Comparison of ENCODE assay signal across 29 cellular contexts in genomic region chr7:10657837-10658236, GRCh38.
"Had no signal": no experiment of that assay in that cellular context is flagged by ENCODE, and none has a peak within 500 bp of the region (broad histone marks: within the 10 kb centered on the region; RNA-seq: fewer than 3 reads in every experiment).

No MANE protein-coding gene starts in this region.

- H3K4me3 Mint-ChIP-seq: stimulated activated effector memory CD8-positive, alpha-beta T cell treated with anti-CD3 and anti-CD28 coated beads, Interleukin-12 subunit alpha, Interleukin-12 subunit beta, amount 100 ng/mL, for 72 hours; stimulated activated memory B cell treated with anti-CD40 and anti-IgM and Interleukin-4, amounts not matched to agents 10 μg/mL and 1 μg/mL and 100 μg/mL, for 72 hours; stimulated activated naive B cell treated with anti-CD40 and anti-IgM and Interleukin-4, amounts not matched to agents 10 μg/mL and 1 μg/mL and 100 μg/mL, for 72 hours; stimulated activated naive CD8-positive, alpha-beta T cell treated with anti-CD3 and anti-CD28 coated beads, Interleukin-15, amount 100 ng/mL, for 72 hours; stimulated activated naive CD8-positive, alpha-beta T cell treated with anti-CD3 and anti-CD28 coated beads, Interleukin-15, Interleukin-2, amounts not matched to agents 100 ng/mL and 50 ng/mL, for 24 hours; type B pancreatic cell had no signal

- ATAC-seq: stimulated activated effector memory CD8-positive, alpha-beta T cell treated with anti-CD3 and anti-CD28 coated beads, Interleukin-12 subunit alpha, Interleukin-12 subunit beta, amount 100 ng/mL, for 72 hours; stimulated activated memory B cell treated with anti-CD40 and anti-IgM and Interleukin-4, amounts not matched to agents 10 μg/mL and 1 μg/mL and 100 μg/mL, for 72 hours; stimulated activated naive B cell treated with anti-CD40 and anti-IgM and Interleukin-4, amounts not matched to agents 10 μg/mL and 1 μg/mL and 100 μg/mL, for 72 hours; stimulated activated naive CD8-positive, alpha-beta T cell treated with anti-CD3 and anti-CD28 coated beads, Interleukin-15, amount 100 ng/mL, for 72 hours; stimulated activated naive CD8-positive, alpha-beta T cell treated with anti-CD3 and anti-CD28 coated beads, Interleukin-15, Interleukin-2, amounts not matched to agents 100 U/mL and 50 U/mL, for 24 hours; upper lobe of right lung had no signal

- H3K4me1 Mint-ChIP-seq: stimulated activated effector memory CD8-positive, alpha-beta T cell treated with anti-CD3 and anti-CD28 coated beads, Interleukin-12 subunit alpha, Interleukin-12 subunit beta, amount 100 ng/mL, for 72 hours; stimulated activated memory B cell treated with anti-CD40 and anti-IgM and Interleukin-4, amounts not matched to agents 10 μg/mL and 1 μg/mL and 100 μg/mL, for 72 hours had no signal

- DNase-seq: stimulated activated CD4-positive, alpha-beta T cell treated with anti-CD3 and anti-CD28 coated beads, Interleukin-2, amount 100 ng/mL, for 48 hours; stimulated activated CD4-positive, alpha-beta T cell treated with anti-CD3 and anti-CD28 coated beads, Interleukin-4, amount 100 ng/mL, for 1 hour; stimulated activated CD4-positive, alpha-beta T cell treated with anti-CD3 and anti-CD28 coated beads, Interleukin-4, amount 100 ng/mL, for 24 hours; stimulated activated CD4-positive, alpha-beta T cell treated with anti-CD3 and anti-CD28 coated beads, Interleukin-4, amount 100 ng/mL, for 4 hours; stimulated activated CD8-positive, alpha-beta memory T cell treated with anti-CD3 and anti-CD28 coated beads, Interleukin-4, amount 100 ng/mL, for 48 hours; stimulated activated naive B cell treated with anti-CD40 and anti-IgM and Interleukin-4, amounts not matched to agents 10 μg/mL and 1 μg/mL and 100 μg/mL, for 72 hours; stimulated activated naive CD4-positive, alpha-beta T cell; stimulated activated naive CD4-positive, alpha-beta T cell treated with Interleukin-2 at 50 U/mL for 16 hours; stimulated activated naive CD8-positive, alpha-beta T cell treated with anti-CD3 and anti-CD28 coated beads, Interleukin-15, amount 100 ng/mL, for 72 hours; stimulated activated naive CD8-positive, alpha-beta T cell treated with anti-CD3 and anti-CD28 coated beads, Interleukin-15, Interleukin-2, amounts not matched to agents 100 U/mL and 50 U/mL, for 24 hours; stomach; substantia nigra; testis; thyroid gland; tibial artery; transverse colon; trophoblast cell; upper lobe of left lung; upper lobe of right lung; uterus had no signal

- H3K9me3 ChIP-seq: stomach, suprapubic skin, testis, thoracic aorta, thyroid gland, tibial artery, tibial nerve, transverse colon, upper lobe of left lung, upper lobe of right lung, uterus, vagina had no signal

- H3K9me3 Mint-ChIP-seq: stimulated activated effector memory CD8-positive, alpha-beta T cell treated with anti-CD3 and anti-CD28 coated beads, Interleukin-12 subunit alpha, Interleukin-12 subunit beta, amount 100 ng/mL, for 72 hours; stimulated activated memory B cell treated with anti-CD40 and anti-IgM and Interleukin-4, amounts not matched to agents 10 μg/mL and 1 μg/mL and 100 μg/mL, for 72 hours; stimulated activated naive B cell treated with anti-CD40 and anti-IgM and Interleukin-4, amounts not matched to agents 10 μg/mL and 1 μg/mL and 100 μg/mL, for 72 hours; stimulated activated naive CD8-positive, alpha-beta T cell treated with anti-CD3 and anti-CD28 coated beads, Interleukin-15, amount 100 ng/mL, for 72 hours; stimulated activated naive CD8-positive, alpha-beta T cell treated with anti-CD3 and anti-CD28 coated beads, Interleukin-15, Interleukin-2, amounts not matched to agents 100 ng/mL and 50 ng/mL, for 24 hours; type B pancreatic cell had no signal

- FAIRE-seq: urothelium cell line had no signal

- H3K27me3 ChIP-seq: stomach, suprapubic skin, testis, thyroid gland, tibial artery, tibial nerve, transverse colon, upper lobe of left lung, upper lobe of right lung, uterus, vagina had no signal

- H3K27ac Mint-ChIP-seq: stimulated activated effector memory CD8-positive, alpha-beta T cell treated with anti-CD3 and anti-CD28 coated beads, Interleukin-12 subunit alpha, Interleukin-12 subunit beta, amount 100 ng/mL, for 72 hours; stimulated activated memory B cell treated with anti-CD40 and anti-IgM and Interleukin-4, amounts not matched to agents 10 μg/mL and 1 μg/mL and 100 μg/mL, for 72 hours; stimulated activated naive B cell treated with anti-CD40 and anti-IgM and Interleukin-4, amounts not matched to agents 10 μg/mL and 1 μg/mL and 100 μg/mL, for 72 hours; stimulated activated naive CD8-positive, alpha-beta T cell treated with anti-CD3 and anti-CD28 coated beads, Interleukin-15, amount 100 ng/mL, for 72 hours; stimulated activated naive CD8-positive, alpha-beta T cell treated with anti-CD3 and anti-CD28 coated beads, Interleukin-15, Interleukin-2, amounts not matched to agents 100 ng/mL and 50 ng/mL, for 24 hours; type B pancreatic cell had no signal

- H3K27ac ChIP-seq: stomach, suprapubic skin, testis, thoracic aorta, thyroid gland, tibial artery, tibial nerve, transverse colon, upper lobe of left lung, upper lobe of right lung, uterus, vagina had no signal

- H3K36me3 ChIP-seq: stomach, suprapubic skin, thoracic aorta, thyroid gland, tibial artery, tibial nerve, transverse colon, upper lobe of left lung, upper lobe of right lung, uterus, vagina had no signal

- H3K4me1 ChIP-seq: stomach, suprapubic skin, testis, thyroid gland, tibial artery, tibial nerve, transverse colon, upper lobe of left lung, upper lobe of right lung, uterus, vagina had no signal

- H3K27me3 Mint-ChIP-seq: stimulated activated memory B cell treated with anti-CD40 and anti-IgM and Interleukin-4, amounts not matched to agents 10 μg/mL and 1 μg/mL and 100 μg/mL, for 72 hours; stimulated activated naive B cell treated with anti-CD40 and anti-IgM and Interleukin-4, amounts not matched to agents 10 μg/mL and 1 μg/mL and 100 μg/mL, for 72 hours; stimulated activated naive CD8-positive, alpha-beta T cell treated with anti-CD3 and anti-CD28 coated beads, Interleukin-15, amount 100 ng/mL, for 72 hours; stimulated activated naive CD8-positive, alpha-beta T cell treated with anti-CD3 and anti-CD28 coated beads, Interleukin-15, Interleukin-2, amounts not matched to agents 100 ng/mL and 50 ng/mL, for 24 hours; type B pancreatic cell had no signal

- H3K36me3 Mint-ChIP-seq: stimulated activated effector memory CD8-positive, alpha-beta T cell treated with anti-CD3 and anti-CD28 coated beads, Interleukin-12 subunit alpha, Interleukin-12 subunit beta, amount 100 ng/mL, for 72 hours; stimulated activated memory B cell treated with anti-CD40 and anti-IgM and Interleukin-4, amounts not matched to agents 10 μg/mL and 1 μg/mL and 100 μg/mL, for 72 hours; stimulated activated naive B cell treated with anti-CD40 and anti-IgM and Interleukin-4, amounts not matched to agents 10 μg/mL and 1 μg/mL and 100 μg/mL, for 72 hours; type B pancreatic cell had no signal

- H3K4me3 ChIP-seq: stomach, suprapubic skin, testis, thoracic aorta, thyroid gland, tibial artery, tibial nerve, transverse colon, upper lobe of left lung, upper lobe of right lung, uterus, vagina had no signal
